8 cellular contexts compared by ENCODE assay signal in genomic region chr1:203304919-203305808, GRCh38. TPM values are rescaled to one million over a fixed set of nuclear protein-coding genes. Genes with fewer than 3 reads are reported as not detected.
DNase-seq lines count a peak whose midpoint lies in the region; ATAC-seq, FAIRE-seq and TF ChIP-seq lines count a peak whose summit lies in the region.

Gene BTG2, plus strand, starts transcription at chr1:203305519. Its CDS starts 88 bp downstream, at chr1:203305607.

- H2AFZ ChIP-seq in trophoblast cell (ENCODE audit: insufficient read depth, low read length, poor library complexity): peak within 1 kb of the TSS; percentile 61

- peak within 1 kb of the TSS; percentile 79 for H4K91ac ChIP-seq in trophoblast cell (ENCODE audit: low read depth, low read length)

- no CpG with 5 or more reads among the region's 79 CpGs for WGBS in trophoblast cell (ENCODE audit: extremely low coverage, insufficient coverage, insufficient read length)
- 5 to 8% methylated on average over 33 to 52 of the region's 79 CpGs for WGBS in tibial nerve, 2 donors

- H2BK120ac ChIP-seq in trophoblast cell (ENCODE audit: insufficient read depth, low read length, poor library complexity): peak within 1 kb of the TSS; percentile 82

- CTCF ChIA-PET in T-cell (lab: Charles Lee): interaction anchor here (0.6 to 3.8 kb wide), 12 partner anchors 10 to 38 kb away, joined by 3 to 22 read pairs (median 5); no protein-coding TSS in a partner anchor

- H3K27me3 ChIP-seq in adipocyte (replicated peaks; ENCODE audit: control insufficient read depth, insufficient read depth, low read length) (peaks cover 3% of the 10 kb centered on the region), cardiac muscle cell (no peaks in the 10 kb centered on the region), trophoblast cell (ENCODE audit: insufficient read depth, low read length) (no peaks in the 10 kb centered on the region), tibial nerve (no peaks in the 10 kb centered on the region)

- peak within 1 kb of the TSS; percentile 90 for H3K18ac ChIP-seq in trophoblast cell (ENCODE audit: low read length)

- peak; percentile 77 for ATAC-seq in HG02798 (IDR thresholded peaks at IDR 0.05; ENCODE audit: poor library complexity, unreplicated experiment)
- ATAC-seq in T-cell (replicated peaks in 1 of 4): peak; percentile 81 to 83 (median 82)

- POLR2A ChIA-PET in T-cell (lab: Charles Lee): interaction anchor here (0.6 to 9.7 kb wide), 22 partner anchors 10 to 761 kb away, joined by 3 to 366 read pairs (median 6); no protein-coding TSS in a partner anchor

- peak within 1 kb of the TSS; percentile 15 for H2BK12ac ChIP-seq in trophoblast cell (ENCODE audit: low read length)

- peak within 1 kb of the TSS; percentile 71 for H4K12ac ChIP-seq in trophoblast cell (ENCODE audit: low read depth, low read length)

- peak within 1 kb of the TSS; percentile 82 for H3K14ac ChIP-seq in trophoblast cell (ENCODE audit: low read length)

- H3K79me2 ChIP-seq in trophoblast cell (ENCODE audit: control insufficient read depth, insufficient read depth, low read length, poor library complexity): peaks cover 10% of the 10 kb centered on the region

- peak; percentile 23 to 100 for TF ChIP-seq EP300 in tibial nerve (IDR thresholded peaks at IDR 0.05)

- TF ChIP-seq CTCF in cardiac muscle cell (IDR thresholded peaks at IDR 0.05; ENCODE audit: low read depth, low read length) (no peak), tibial nerve (IDR thresholded peaks at IDR 0.05) (peak in 2 of 5 experiments; percentile 41 to 46)

- DNase-seq in GM12892 (ENCODE audit: insufficient read length) (peak; percentile 95), NCI-H1436 (lab: John Stamatoyannopoulos, UW) (peak; percentile 96), T-cell (peak; percentile 76 to 94 (median 91)), adipocyte (ENCODE audit: low read depth) (peak; percentile 98), cardiac muscle cell (ENCODE audit: low read depth in 1 of 2, low spot score in 1 of 2) (peak; percentile 94), trophoblast cell (peak; percentile 93 to 95), tibial nerve (ENCODE audit: low spot score in 2 of 2) (peak; percentile 89 to 91)

- peaks cover 34% of the 10 kb centered on the region for H3K4me1 ChIP-seq in adipocyte (ENCODE audit: control insufficient read depth, insufficient read depth, low read length)
- H3K4me1 ChIP-seq in cardiac muscle cell (ENCODE audit: low read depth): peaks cover 38% of the 10 kb centered on the region
- H3K4me1 ChIP-seq in trophoblast cell (ENCODE audit: control insufficient read depth in 1 of 2, insufficient read depth in 2 of 2, low read length in 2 of 2): peaks cover 14 to 20% of the 10 kb centered on the region in 2 experiments
- H3K4me1 ChIP-seq in tibial nerve: peaks cover 0 to 46% (median 30%) of the 10 kb centered on the region in 4 donors

- peak within 1 kb of the TSS; percentile 63 for H2BK5ac ChIP-seq in trophoblast cell (ENCODE audit: low read depth, low read length, poor library complexity)

- peak within 1 kb of the TSS; percentile 89 for H3K4me2 ChIP-seq in trophoblast cell (ENCODE audit: low read length)

- H3K9ac ChIP-seq in adipocyte (ENCODE audit: low read length) (peak within 1 kb of the TSS; percentile 97), trophoblast cell (ENCODE audit: low read length) (peak within 1 kb of the TSS; percentile 84)

- H3K23ac ChIP-seq in trophoblast cell (ENCODE audit: low read length): no peak within 1 kb of the TSS

- H3K4me3 ChIP-seq in adipocyte (ENCODE audit: low read length) (peak within 1 kb of the TSS; percentile 97), cardiac muscle cell (peak within 1 kb of the TSS; percentile 45), trophoblast cell (ENCODE audit: low read depth, low read length) (peak within 1 kb of the TSS; percentile 85), tibial nerve (peak within 1 kb of the TSS; percentile 91 to 100 (median 98))

- TF ChIP-seq POLR2A in GM12892 (IDR thresholded peaks at IDR 0.05; ENCODE audit: low read depth, low read length) (peak; percentile 99), tibial nerve (IDR thresholded peaks at IDR 0.05) (peak; percentile 99 to 100)

- no peaks in the 10 kb centered on the region for H3K9me3 ChIP-seq in adipocyte (ENCODE audit: control insufficient read depth, low read length)
- no peaks in the 10 kb centered on the region for H3K9me3 ChIP-seq in cardiac muscle cell (ENCODE audit: low read depth)
- no peaks in the 10 kb centered on the region for H3K9me3 ChIP-seq in trophoblast cell (ENCODE audit: insufficient read depth, low read depth, low read length)
- no peaks in the 10 kb centered on the region for H3K9me3 ChIP-seq in tibial nerve

- peaks cover 56 to 70% (median 67%) of the 10 kb centered on the region in 3 donors for H3K4me1 Mint-ChIP-seq in T-cell

- no peaks in the 10 kb centered on the region for H3K9me3 Mint-ChIP-seq in T-cell

- H3K79me1 ChIP-seq in trophoblast cell (ENCODE audit: low read length): peaks cover 15% of the 10 kb centered on the region

- FAIRE-seq in GM12892 (lab: Jason Lieb, UNC): peak; percentile 74

- H3K4ac ChIP-seq in trophoblast cell (ENCODE audit: low read depth, low read length): peak within 1 kb of the TSS; percentile 87

- H3K27ac Mint-ChIP-seq in T-cell: peak within 1 kb of the TSS; percentile 94 to 97

- H3K27me3 Mint-ChIP-seq in T-cell: no peaks in the 10 kb centered on the region

- peak within 1 kb of the TSS; percentile 96 for H4K8ac ChIP-seq in trophoblast cell (ENCODE audit: low read depth, low read length)

- peak within 1 kb of the TSS; percentile 81 for H2AK5ac ChIP-seq in trophoblast cell (ENCODE audit: low read length)

- peaks cover 42% of the 10 kb centered on the region for H3K36me3 Mint-ChIP-seq in T-cell

- peak within 1 kb of the TSS; percentile 94 to 100 (median 98) for H3K4me3 Mint-ChIP-seq in T-cell

- H3K27ac ChIP-seq in cardiac muscle cell (peak within 1 kb of the TSS; percentile 31), trophoblast cell (ENCODE audit: low read depth, low read length) (no peak within 1 kb of the TSS), tibial nerve (peak within 1 kb of the TSS; percentile 97 to 100 (median 100))

- peaks cover 22% of the 10 kb centered on the region for H3K36me3 ChIP-seq in adipocyte (ENCODE audit: control insufficient read depth, insufficient read depth, low read length, severe bottlenecking)
- H3K36me3 ChIP-seq in cardiac muscle cell: peaks cover 2% of the 10 kb centered on the region
- H3K36me3 ChIP-seq in trophoblast cell (ENCODE audit: control insufficient read depth in 1 of 2, insufficient read depth in 2 of 2, low read length in 2 of 2): peaks cover 4 to 6% of the 10 kb centered on the region in 2 experiments
- H3K36me3 ChIP-seq in tibial nerve: peaks cover 6 to 35% (median 18%) of the 10 kb centered on the region in 3 donors

RNA-seq across cellular contexts. Expression of gene BTG2, which starts in this region (rescaled TPM):
- polyA plus RNA-seq in GM12892 (2012; ENCODE audit: missing spikeins): 58.2 TPM
- total RNA-seq in T-cell (100 to 1,000 TPM; 172 to 655 (median 186) TPM), cardiac muscle cell (45.6 and 57.9 TPM in 2 replicates), tibial nerve (100 to 1,000 TPM; 153 to 208 (median 177) TPM)
- 64.2 and 66.0 TPM in 2 replicates for polyA plus RNA-seq in cardiac muscle cell
- 28.9 and 30.4 TPM in 2 replicates for polyA plus RNA-seq in trophoblast cell (2013)

Comparison
In these comparisons a context has a peak if more than half of its experiments do, and no peak if none do; other contexts are left out.
1. H3K4me3 ChIP-seq: peak in every context shown above with its lines; median percentile 98 in tibial nerve; 97 in adipocyte; 85 in trophoblast cell; 45 in cardiac muscle cell.